31 cellular contexts compared by ENCODE assay signal in genomic region chr6:163568275-163568674, GRCh38.
"Had no signal": no experiment of that assay in that cellular context is flagged by ENCODE, and none has a peak within 500 bp of the region (broad histone marks: within the 10 kb centered on the region; RNA-seq: fewer than 3 reads in every experiment).

No MANE protein-coding gene starts in this region.

- H3K9me3 ChIP-seq: colonic mucosa, esophagus squamous epithelium had no signal

- H3K4me3 ChIP-seq: colonic mucosa, esophagus squamous epithelium had no signal

- ATAC-seq: activated CD4-positive, CD25-positive, alpha-beta regulatory T cell treated with anti-CD3 and anti-CD28 coated beads, Interleukin-2, amount 50 U/mL, for 24 hours; activated CD8-positive, alpha-beta T cell treated with anti-CD3 and anti-CD28 coated beads for 36 hours; activated T-cell treated with anti-CD3 and anti-CD28 coated beads, Interleukin-2, amount 50 U/mL, for 4 hours; activated T-helper 17 cell treated with anti-CD3 and anti-CD28 coated beads, Interleukin-2, amount 50 U/mL, for 72 hours; T-cell had no signal

- H3K4me1 ChIP-seq: colonic mucosa, esophagus squamous epithelium had no signal

- DNase-seq: activated B cell treated with CpG ODN at 0.5 μM for 24 hours; activated CD4-positive, alpha-beta T cell treated with anti-CD3 and anti-CD28 coated beads for 48 hours; activated CD4-positive, alpha-beta T cell treated with anti-CD3 and anti-CD28 coated beads, Interleukin-2, amount 50 U/mL, for 1 hour; activated CD4-positive, alpha-beta T cell treated with anti-CD3 and anti-CD28 coated beads, Interleukin-2, amount 50 U/mL, for 48 hours; activated CD8-positive, alpha-beta memory T cell treated with anti-CD3 and anti-CD28 coated beads for 24 hours; activated CD8-positive, alpha-beta T cell treated with anti-CD3 and anti-CD28 coated beads for 36 hours; activated effector memory CD4-positive, alpha-beta T cell treated with Interleukin-2 at 50 U/mL for 16 hours; activated gamma-delta T cell treated with Interleukin-2 at 50 U/mL for 16 hours; activated naive CD4-positive, alpha-beta T cell treated with anti-CD3 and anti-CD28 coated beads, Interleukin-2, amount 50 U/mL, for 16 hours; activated naive CD4-positive, alpha-beta T cell treated with Interleukin-2 at 50 U/mL for 16 hours; activated T-cell treated with anti-CD3 and anti-CD28 coated beads, Interleukin-2, amount 50 U/mL, for 4 hours; amniotic stem cell; anterior cingulate cortex; brain microvascular endothelial cell; central memory CD4-positive, alpha-beta T cell; cerebellar nuclear complex; colonic mucosa; effector CD8-positive, alpha-beta T cell; esophagus squamous epithelium; foreskin melanocyte; head of caudate nucleus; T-cell; T-helper 9 cell; WERI-Rb-1 had no signal

- H3K27me3 ChIP-seq: brain microvascular endothelial cell, colonic mucosa, esophagus squamous epithelium had no signal

- FAIRE-seq: astrocyte, bronchial epithelial cell, endometrium, endothelial cell of umbilical vein had no signal

- H3K27ac ChIP-seq: brain microvascular endothelial cell, colonic mucosa, epithelial cell of prostate, esophagus squamous epithelium, WERI-Rb-1 had no signal

- H3K36me3 ChIP-seq: colonic mucosa had no signal
